Comparison of ENCODE assay signal across 8 cellular contexts in genomic region chr9:113564804-113565237, GRCh38.
DNase-seq lines count a peak whose midpoint lies in the region; ATAC-seq and TF ChIP-seq lines count a peak whose summit lies in the region.

No MANE protein-coding gene starts in this region.

- no peaks in the 10 kb centered on the region for H3K9me3 ChIP-seq in iPS DF 6.9 (ENCODE audit: control insufficient read depth, insufficient read depth, low read length)

- no peaks in the 10 kb centered on the region for H3K27me3 Mint-ChIP-seq in activated CD8-positive, alpha-beta T cell treated with anti-CD3 and anti-CD28 coated beads, Interleukin-2, amount 10 ng/mL, durations not matched to agents 7 days and 5 days (ENCODE audit: low read depth)

- H3K4me3 ChIP-seq in astrocyte of the spinal cord (ENCODE audit: low read depth, low read length): peak overlapping the region; percentile 69
- H3K4me3 ChIP-seq in iPS DF 6.9 (ENCODE audit: low read length): peak overlapping the region; percentile 31; the same call in 1 of the 2 replicates
- H3K4me3 ChIP-seq in rectal smooth muscle tissue (ENCODE audit: low read length): peak overlapping the region; percentile 60

- H3K27ac ChIP-seq in 22Rv1 (peak overlapping the region; percentile 71), iPS DF 6.9 (ENCODE audit: low read length) (no peak overlapping the region), rectal smooth muscle tissue (ENCODE audit: low read depth, low read length) (peak overlapping the region; percentile 78)

- no peaks in the 10 kb centered on the region for H3K9me3 Mint-ChIP-seq in activated CD8-positive, alpha-beta T cell treated with anti-CD3 and anti-CD28 coated beads, Interleukin-2, amount 10 ng/mL, durations not matched to agents 7 days and 5 days (ENCODE audit: insufficient read depth)

- no CpG with 5 or more reads among the region's 18 CpGs for WGBS in iPS DF 6.9 (ENCODE audit: insufficient coverage, insufficient read length)

- H3K27me3 ChIP-seq in iPS DF 6.9 (ENCODE audit: control insufficient read depth, insufficient read depth, low read length) (peaks cover 2% of the 10 kb centered on the region; the same call in 1 of the 2 replicates), rectal smooth muscle tissue (ENCODE audit: control insufficient read depth, insufficient read depth, low read length) (no peaks in the 10 kb centered on the region)

- CTCF ChIA-PET in activated CD8-positive, alpha-beta T cell treated with anti-CD3 and anti-CD28 coated beads, Interleukin-2, amount 10 ng/mL, durations not matched to agents 7 days and 5 days (lab: Charles Lee): no interaction called here

- TF ChIP-seq CTCF in 22Rv1 (IDR thresholded peaks at IDR 0.05) (no peak), astrocyte of the spinal cord (IDR thresholded peaks at IDR 0.05; ENCODE audit: low read depth, low read length) (no peak)

- H3K4me1 ChIP-seq in iPS DF 6.9 (ENCODE audit: control insufficient read depth, insufficient read depth, low read length) (no peaks in the 10 kb centered on the region), rectal smooth muscle tissue (ENCODE audit: control insufficient read depth, insufficient read depth, low read length) (peaks cover 13% of the 10 kb centered on the region)

- in situ Hi-C loops in astrocyte of the spinal cord (cut with HindIII; ENCODE audit: low sequenced_read_pairs): no loop called here

- no peak overlapping the region for H3K4me3 Mint-ChIP-seq in activated CD8-positive, alpha-beta T cell treated with anti-CD3 and anti-CD28 coated beads, Interleukin-2, amount 10 ng/mL, durations not matched to agents 7 days and 5 days

- H3K9ac ChIP-seq in rectal smooth muscle tissue (ENCODE audit: low read length): peak overlapping the region; percentile 36

- no peak overlapping the region for H3K27ac Mint-ChIP-seq in activated CD8-positive, alpha-beta T cell treated with anti-CD3 and anti-CD28 coated beads, Interleukin-2, amount 10 ng/mL, durations not matched to agents 7 days and 5 days

- peak; percentile 74 for DNase-seq in HT-29 (ENCODE audit: low spot score)
- peak; percentile 79 for DNase-seq in astrocyte of the spinal cord (ENCODE audit: low read depth, low spot score)
- DNase-seq in iPS DF 6.9 (ENCODE audit: low read depth, low spot score): no peak
- no peak for DNase-seq in NCI-H1105 treated with DMSO at 0.1 percent for 48 hours (lab: John Stamatoyannopoulos, UW)
- DNase-seq in activated CD8-positive, alpha-beta T cell treated with anti-CD3 and anti-CD28 coated beads, Interleukin-2, amount 10 ng/mL, durations not matched to agents 7 days and 5 days: no peak
- no peak for DNase-seq in activated CD4-positive, CD25-positive, alpha-beta regulatory T cell (lab: John Stamatoyannopoulos, UW)

- H3K36me3 ChIP-seq in iPS DF 6.9 (ENCODE audit: control insufficient read depth, insufficient read depth, low read length) (no peaks in the 10 kb centered on the region), rectal smooth muscle tissue (ENCODE audit: control insufficient read depth, insufficient read depth, low read length) (no peaks in the 10 kb centered on the region)

- H3K4me1 Mint-ChIP-seq in activated CD8-positive, alpha-beta T cell treated with anti-CD3 and anti-CD28 coated beads, Interleukin-2, amount 10 ng/mL, durations not matched to agents 7 days and 5 days (ENCODE audit: low read depth): peaks cover 28% of the 10 kb centered on the region

- POLR2A ChIA-PET in activated CD8-positive, alpha-beta T cell treated with anti-CD3 and anti-CD28 coated beads, Interleukin-2, amount 10 ng/mL, durations not matched to agents 7 days and 5 days (lab: Charles Lee): interaction anchor here (1.6 kb wide), 1 partner anchor 13 kb away, joined by 4 read pairs; no protein-coding TSS in a partner anchor

- no peak for ATAC-seq in activated CD8-positive, alpha-beta T cell treated with anti-CD3 and anti-CD28 coated beads, Interleukin-2, amount 10 ng/mL, durations not matched to agents 7 days and 5 days

- H3K36me3 Mint-ChIP-seq in activated CD8-positive, alpha-beta T cell treated with anti-CD3 and anti-CD28 coated beads, Interleukin-2, amount 10 ng/mL, durations not matched to agents 7 days and 5 days (ENCODE audit: low read depth): peaks cover 4% of the 10 kb centered on the region

Comparison
In these comparisons a context has a peak if more than half of its experiments do, and no peak if none do; other contexts are left out.
1. DNase-seq: peak in HT-29 (single experiment) and astrocyte of the spinal cord (single experiment); none in iPS DF 6.9 (single experiment), NCI-H1105 treated with DMSO at 0.1 percent for 48 hours (single experiment), activated CD8-positive, alpha-beta T cell treated with anti-CD3 and anti-CD28 coated beads, Interleukin-2, amount 10 ng/mL, durations not matched to agents 7 days and 5 days (single experiment) and activated CD4-positive, CD25-positive, alpha-beta regulatory T cell (0 of 4).
2. Peak in every context shown above with its lines, with median percentiles within 50 percentile points of each other: H3K4me3 ChIP-seq.